In the genomic region with DNA sequence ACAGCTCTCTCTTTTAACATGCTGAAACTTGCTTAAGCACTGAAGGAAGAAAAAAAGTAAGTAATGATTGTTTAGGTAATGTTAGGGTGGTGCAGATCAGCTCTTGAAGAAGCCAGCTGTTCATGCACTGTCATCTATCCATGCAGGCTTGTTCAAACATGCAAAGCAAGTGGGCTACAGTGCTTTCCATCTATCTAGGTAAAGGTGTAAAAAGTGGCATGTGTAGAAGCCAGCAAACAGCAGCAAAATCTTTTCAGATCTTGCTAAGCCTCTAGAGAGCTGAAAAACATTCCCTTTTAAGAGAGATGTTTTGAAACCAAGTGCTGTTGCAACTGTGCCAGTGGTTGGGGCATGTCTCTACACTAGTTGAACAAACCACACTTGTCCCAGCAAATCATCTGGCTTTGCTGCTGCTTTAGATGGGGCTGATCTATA, we compare ENCODE assay signal across 13 cellular contexts.
A peak's percentile ranks its signal among the peaks of the same experiment; 100 is the strongest.
DNase-seq lines count a peak whose midpoint lies in the region; ATAC-seq, FAIRE-seq and TF ChIP-seq lines count a peak whose summit lies in the region.
"Had no signal": no experiment of that assay in that cellular context is flagged by ENCODE, and none has a peak within 500 bp of the region (broad histone marks: within the 10 kb centered on the region; RNA-seq: fewer than 3 reads in every experiment).

No MANE protein-coding gene starts in this region.

- H2AFZ ChIP-seq in astrocyte (ENCODE audit: low read depth, low read length), result no peak overlapping the region

- no peaks in the 10 kb centered on the region for H3K9me3 Mint-ChIP-seq in astrocyte (ENCODE audit: unreplicated experiment)
- H3K9me3 Mint-ChIP-seq in activated naive CD4-positive, alpha-beta T cell treated with anti-CD3 and anti-CD28 coated beads for 36 hours, result peaks cover 5% of the 10 kb centered on the region
- H3K9me3 Mint-ChIP-seq: stimulated activated memory B cell treated with anti-CD40 and anti-IgM and Interleukin-4, amounts not matched to agents 10 μg/mL and 1 μg/mL and 100 μg/mL, for 72 hours had no signal

- no peaks in the 10 kb centered on the region for H3K36me3 ChIP-seq in astrocyte (ENCODE audit: insufficient read depth, low read length)
- H3K36me3 ChIP-seq in left ventricle myocardium inferior, result no peaks in the 10 kb centered on the region
- H3K36me3 ChIP-seq: brain microvascular endothelial cell had no signal

- H3K9me3 ChIP-seq in astrocyte (ENCODE audit: insufficient read depth, low read depth, low read length), result no peaks in the 10 kb centered on the region
- H3K9me3 ChIP-seq in left ventricle myocardium inferior (replicated peaks), result no peaks in the 10 kb centered on the region

- DNase-seq in GM12891 (ENCODE audit: insufficient read length, low spot score) (no peak), astrocyte (ENCODE audit: low read depth) (no peak), SW480 (ENCODE audit: low spot score) (no peak), HEK293T (ENCODE audit: extremely low spot score) (no peak), left ventricle myocardium inferior (no peak)
- no peak for DNase-seq in activated naive CD4-positive, alpha-beta T cell treated with anti-CD3 and anti-CD28 coated beads for 36 hours
- DNase-seq: activated CD4-positive, alpha-beta T cell treated with anti-CD3 and anti-CD28 coated beads for 4 hours; brain microvascular endothelial cell; H9 had no signal

- H3K27me3 ChIP-seq in astrocyte (ENCODE audit: insufficient read depth, low read length), result no peaks in the 10 kb centered on the region
- H3K27me3 ChIP-seq in left ventricle myocardium inferior (ENCODE audit: low read depth), result no peaks in the 10 kb centered on the region
- H3K27me3 ChIP-seq: brain microvascular endothelial cell had no signal

- H3K4me3 ChIP-seq in astrocyte (ENCODE audit: insufficient read depth, low read depth, low read length) (no peak overlapping the region), left ventricle myocardium inferior (no peak overlapping the region)

- ATAC-seq in GM21390 (IDR thresholded peaks at IDR 0.05; ENCODE audit: unreplicated experiment) (peak; percentile 78), HG03432 (IDR thresholded peaks at IDR 0.05; ENCODE audit: unreplicated experiment) (peak; percentile 90)
- ATAC-seq: stimulated activated memory B cell treated with anti-CD40 and anti-IgM and Interleukin-4, amounts not matched to agents 10 μg/mL and 1 μg/mL and 100 μg/mL, for 72 hours had no signal

- intact Hi-C loops in left ventricle myocardium inferior (cut with micrococcal nuclease), result no loop called here
- intact Hi-C loops in activated naive CD4-positive, alpha-beta T cell treated with anti-CD3 and anti-CD28 coated beads for 36 hours (cut with micrococcal nuclease), result loop anchor here (5.0 kb wide), 1 partner anchor 116 kb away; no protein-coding TSS in a partner anchor

- peaks cover 47% of the 10 kb centered on the region for H3K4me1 Mint-ChIP-seq in astrocyte (ENCODE audit: low read depth, unreplicated experiment)
- no peaks in the 10 kb centered on the region for H3K4me1 Mint-ChIP-seq in activated naive CD4-positive, alpha-beta T cell treated with anti-CD3 and anti-CD28 coated beads for 36 hours (ENCODE audit: low read depth)
- H3K4me1 Mint-ChIP-seq: stimulated activated memory B cell treated with anti-CD40 and anti-IgM and Interleukin-4, amounts not matched to agents 10 μg/mL and 1 μg/mL and 100 μg/mL, for 72 hours had no signal

- no peak overlapping the region for H3K4me2 ChIP-seq in astrocyte (ENCODE audit: low read length)

- no peaks in the 10 kb centered on the region for H3K27me3 Mint-ChIP-seq in astrocyte (ENCODE audit: low read depth, unreplicated experiment)
- H3K27me3 Mint-ChIP-seq in activated naive CD4-positive, alpha-beta T cell treated with anti-CD3 and anti-CD28 coated beads for 36 hours (ENCODE audit: low read depth), result peaks cover 12% of the 10 kb centered on the region
- H3K27me3 Mint-ChIP-seq: stimulated activated memory B cell treated with anti-CD40 and anti-IgM and Interleukin-4, amounts not matched to agents 10 μg/mL and 1 μg/mL and 100 μg/mL, for 72 hours had no signal

- peak overlapping the region; percentile 44 for H3K27ac Mint-ChIP-seq in astrocyte (ENCODE audit: unreplicated experiment)
- H3K27ac Mint-ChIP-seq in activated naive CD4-positive, alpha-beta T cell treated with anti-CD3 and anti-CD28 coated beads for 36 hours, result no peak overlapping the region
- H3K27ac Mint-ChIP-seq: stimulated activated memory B cell treated with anti-CD40 and anti-IgM and Interleukin-4, amounts not matched to agents 10 μg/mL and 1 μg/mL and 100 μg/mL, for 72 hours had no signal

- H4K20me1 ChIP-seq in astrocyte (ENCODE audit: insufficient read depth, low read length), result no peaks in the 10 kb centered on the region

- no peak overlapping the region for H3K27ac ChIP-seq in astrocyte (ENCODE audit: low read depth, low read length)
- H3K27ac ChIP-seq in left ventricle myocardium inferior (replicated peaks), result no peak overlapping the region
- H3K27ac ChIP-seq: brain microvascular endothelial cell, C4-2B had no signal

- peak overlapping the region; percentile 29 for H3K4me3 Mint-ChIP-seq in astrocyte (ENCODE audit: unreplicated experiment)
- no peak overlapping the region for H3K4me3 Mint-ChIP-seq in activated naive CD4-positive, alpha-beta T cell treated with anti-CD3 and anti-CD28 coated beads for 36 hours
- H3K4me3 Mint-ChIP-seq: H9; stimulated activated memory B cell treated with anti-CD40 and anti-IgM and Interleukin-4, amounts not matched to agents 10 μg/mL and 1 μg/mL and 100 μg/mL, for 72 hours had no signal

- CTCF ChIA-PET in HEK293T (lab: Yijun Ruan, JAX), result interaction anchor here (0.6 to 0.7 kb wide), 2 partner anchors 15 to 216 kb away, joined by 3 read pairs; no protein-coding TSS in a partner anchor
- CTCF ChIA-PET in activated naive CD4-positive, alpha-beta T cell treated with anti-CD3 and anti-CD28 coated beads for 36 hours (lab: Charles Lee), result no interaction called here

- no peaks in the 10 kb centered on the region for H3K79me2 ChIP-seq in astrocyte (ENCODE audit: insufficient read depth, low read length)

- FAIRE-seq in GM12891 (lab: Jason Lieb, UNC), result peak; percentile 63
- FAIRE-seq in astrocyte (lab: Jason Lieb, UNC), result no peak

- TF ChIP-seq CTCF in astrocyte (IDR thresholded peaks at IDR 0.05; ENCODE audit: insufficient read depth, low read depth, low read length) (no peak), left ventricle myocardium inferior (IDR thresholded peaks at IDR 0.05; ENCODE audit: borderline replicate concordance) (no peak)

- no peak for TF ChIP-seq POLR2A in GM12891 (IDR thresholded peaks at IDR 0.05; ENCODE audit: low read depth, low read length)

- POLR2A ChIA-PET in HEK293T (lab: Yijun Ruan, JAX), result interaction anchor here (0.8 kb wide), 1 partner anchor 12 kb away, joined by 4 read pairs; no protein-coding TSS in a partner anchor

- peaks cover 7% of the 10 kb centered on the region for H3K4me1 ChIP-seq in astrocyte (ENCODE audit: insufficient read depth, low read length)
- peaks cover 7% of the 10 kb centered on the region for H3K4me1 ChIP-seq in left ventricle myocardium inferior

- H3K36me3 Mint-ChIP-seq in astrocyte (ENCODE audit: low read depth, unreplicated experiment), result no peaks in the 10 kb centered on the region
- H3K36me3 Mint-ChIP-seq in activated naive CD4-positive, alpha-beta T cell treated with anti-CD3 and anti-CD28 coated beads for 36 hours (ENCODE audit: low read depth), result no peaks in the 10 kb centered on the region
- H3K36me3 Mint-ChIP-seq: stimulated activated memory B cell treated with anti-CD40 and anti-IgM and Interleukin-4, amounts not matched to agents 10 μg/mL and 1 μg/mL and 100 μg/mL, for 72 hours had no signal

- H3K9ac ChIP-seq in astrocyte (ENCODE audit: low read length), result no peak overlapping the region

TF ChIP-seq in GM12891, 5 proteins besides CTCF, POLR2A, EP300 and RAD21:
- no peak for TF ChIP-seq TAF1 (IDR thresholded peaks at IDR 0.05; ENCODE audit: low read depth, low read length)
- no peak for TF ChIP-seq SPI1 (IDR thresholded peaks at IDR 0.05; ENCODE audit: low read depth, low read length)
- no peak for TF ChIP-seq POU2F2 (IDR thresholded peaks at IDR 0.05; ENCODE audit: low read depth, low read length)
- no peak for TF ChIP-seq PAX5 (IDR thresholded peaks at IDR 0.05; ENCODE audit: insufficient read depth, low read length, severe bottlenecking)

TF ChIP-seq in HEK293T, 16 proteins besides CTCF, POLR2A, EP300 and RAD21:
- no peak for TF ChIP-seq TARDBP (IDR thresholded peaks at IDR 0.05)
- TF ChIP-seq NFRKB (IDR thresholded peaks at IDR 0.05), result no peak
- no peak for TF ChIP-seq ELF4 (IDR thresholded peaks at IDR 0.05)
- TF ChIP-seq ZNF384 (IDR thresholded peaks at IDR 0.05), result no peak
- TF ChIP-seq SUZ12 (IDR thresholded peaks at IDR 0.05), result no peak
- no peak for TF ChIP-seq SP1 (IDR thresholded peaks at IDR 0.05)
- no peak for TF ChIP-seq HDGF (IDR thresholded peaks at IDR 0.05; ENCODE audit: borderline replicate concordance)
- TF ChIP-seq CTBP1 (IDR thresholded peaks at IDR 0.05; ENCODE audit: borderline replicate concordance), result no peak
